11 cellular contexts compared by ENCODE assay signal in genomic region chr22:36197601-36198146, GRCh38. TPM values are rescaled to one million over a fixed set of nuclear protein-coding genes. Genes with fewer than 3 reads are reported as not detected.
DNase-seq lines count a peak whose midpoint lies in the region; ATAC-seq lines count a peak whose summit lies in the region.
"Had no signal": no experiment of that assay in that cellular context is flagged by ENCODE, and none has a peak within 500 bp of the region (broad histone marks: within the 10 kb centered on the region; RNA-seq: fewer than 3 reads in every experiment).

No MANE protein-coding gene starts in this region.

- no peaks in the 10 kb centered on the region for H3K36me3 Mint-ChIP-seq in activated naive CD8-positive, alpha-beta T cell treated with anti-CD3 and anti-CD28 coated beads, Interleukin-2, amount 50 U/mL, for 24 hours (ENCODE audit: low read depth)

- H3K4me1 Mint-ChIP-seq in activated naive CD8-positive, alpha-beta T cell treated with anti-CD3 and anti-CD28 coated beads, Interleukin-2, amount 50 U/mL, for 24 hours: peaks cover 28% of the 10 kb centered on the region

- intact Hi-C loops in head of caudate nucleus (cut with DNase I): loop anchor here (5.0 kb wide), 1 partner anchor 85 kb away; no protein-coding TSS in a partner anchor

- H3K27ac Mint-ChIP-seq in activated naive CD8-positive, alpha-beta T cell treated with anti-CD3 and anti-CD28 coated beads, Interleukin-2, amount 50 U/mL, for 24 hours: no peak overlapping the region
- H3K27ac Mint-ChIP-seq: HFFc6 had no signal

- no peaks in the 10 kb centered on the region for H3K9me3 Mint-ChIP-seq in activated naive CD8-positive, alpha-beta T cell treated with anti-CD3 and anti-CD28 coated beads, Interleukin-2, amount 50 U/mL, for 24 hours
- H3K9me3 Mint-ChIP-seq: HFFc6 had no signal

- H3K27me3 Mint-ChIP-seq in activated naive CD8-positive, alpha-beta T cell treated with anti-CD3 and anti-CD28 coated beads, Interleukin-2, amount 50 U/mL, for 24 hours: peaks cover 5% of the 10 kb centered on the region

- DNase-seq in stimulated activated CD4-positive, alpha-beta T cell treated with anti-CD3 and anti-CD28 coated beads, Interleukin-15, amount 100 ng/mL, for 24 hours: peak; percentile 16
- DNase-seq in stimulated activated CD4-positive, alpha-beta T cell treated with anti-CD3 and anti-CD28 coated beads, Interleukin-4, amount 100 ng/mL, for 1 hour: no peak
- DNase-seq in activated naive CD8-positive, alpha-beta T cell treated with anti-CD3 and anti-CD28 coated beads, Interleukin-2, amount 50 U/mL, for 24 hours: peak; percentile 29
- DNase-seq in myocyte (ENCODE audit: low read depth) (peak; percentile 44), NCI-H345 treated with DMSO at 0.1 percent for 48 hours (lab: John Stamatoyannopoulos, UW; ENCODE audit: unreplicated experiment) (no peak), head of caudate nucleus (no peak)
- DNase-seq: activated naive CD4-positive, alpha-beta T cell treated with anti-CD3 and anti-CD28 coated beads, Interleukin-2, amount 50 U/mL, for 16 hours; HFFc6; NCI-H2171 had no signal

- ATAC-seq in activated naive CD8-positive, alpha-beta T cell treated with anti-CD3 and anti-CD28 coated beads, Interleukin-2, amount 50 U/mL, for 24 hours: peak; percentile 63
- ATAC-seq in GM21447 (IDR thresholded peaks at IDR 0.05; ENCODE audit: unreplicated experiment): no peak
- no peak for ATAC-seq in HG03280 (IDR thresholded peaks at IDR 0.05; ENCODE audit: unreplicated experiment)

- H3K4me3 Mint-ChIP-seq in activated naive CD8-positive, alpha-beta T cell treated with anti-CD3 and anti-CD28 coated beads, Interleukin-2, amount 50 U/mL, for 24 hours: peak overlapping the region; percentile 30
- H3K4me3 Mint-ChIP-seq: HFFc6 had no signal

RNA-seq across cellular contexts. Expression of gene APOL4, which starts 3.9 kb away (rescaled TPM):
- total RNA-seq in myocyte: 5.1 and 9.2 TPM in 2 replicates
- polyA plus RNA-seq in myocyte (2012): 11.2 TPM
- total RNA-seq: HFFc6 had no signal

RNA-seq across cellular contexts. Expression of gene APOL3, which starts 37.1 kb away (rescaled TPM):
- total RNA-seq in myocyte: 1.4 and 1.7 TPM in 2 replicates
- polyA plus RNA-seq in myocyte (2012): 2.4 TPM

RNA-seq across cellular contexts. Expression of gene APOL2, which starts 41.7 kb away (rescaled TPM):
- total RNA-seq in myocyte: 31.6 and 33.2 TPM in 2 replicates
- 90.7 TPM for polyA plus RNA-seq in myocyte (2012)

RNA-seq across cellular contexts. Expression of gene APOL1, which starts 55.3 kb away (rescaled TPM):
- total RNA-seq in myocyte: 0.86 and 1.0 TPM in 2 replicates
- polyA plus RNA-seq in myocyte (2012): 17.1 TPM

Comparison
In these comparisons a context has a peak if more than half of its experiments do, and no peak if none do; other contexts are left out.
1. DNase-seq: peak in stimulated activated CD4-positive, alpha-beta T cell treated with anti-CD3 and anti-CD28 coated beads, Interleukin-15, amount 100 ng/mL, for 24 hours (single experiment), activated naive CD8-positive, alpha-beta T cell treated with anti-CD3 and anti-CD28 coated beads, Interleukin-2, amount 50 U/mL, for 24 hours (single experiment) and myocyte (single experiment); none in stimulated activated CD4-positive, alpha-beta T cell treated with anti-CD3 and anti-CD28 coated beads, Interleukin-4, amount 100 ng/mL, for 1 hour (single experiment), NCI-H345 treated with DMSO at 0.1 percent for 48 hours (single experiment) and head of caudate nucleus (0 of 42).